Comparison of ENCODE assay signal across 12 cellular contexts in the genomic region with DNA sequence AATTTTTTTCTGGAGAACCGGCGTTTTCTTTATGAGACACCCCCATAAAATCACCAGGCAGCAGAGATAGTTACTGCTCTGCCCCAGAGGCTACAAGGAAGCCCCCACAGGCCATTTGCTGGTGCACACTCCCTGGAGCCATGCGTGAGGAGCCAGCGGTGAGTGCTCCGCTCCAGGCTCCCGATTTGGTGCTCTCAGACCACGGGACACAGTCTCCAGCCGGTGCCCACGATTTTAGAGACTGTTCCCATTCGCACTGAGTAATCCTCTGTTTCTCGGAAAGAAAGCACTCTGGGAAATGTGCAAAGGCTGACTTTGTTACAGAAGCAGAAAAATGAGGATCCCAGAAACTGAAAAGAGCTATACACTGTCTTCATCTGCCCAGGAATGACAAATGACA.
DNase-seq lines count a peak whose midpoint lies in the region; ATAC-seq and TF ChIP-seq lines count a peak whose summit lies in the region.
"Had no signal": no experiment of that assay in that cellular context is flagged by ENCODE, and none has a peak within 500 bp of the region (broad histone marks: within the 10 kb centered on the region; RNA-seq: fewer than 3 reads in every experiment).

No MANE protein-coding gene starts in this region.

- H3K27ac ChIP-seq in BLaER1 (no peak overlapping the region), esophagus muscularis mucosa (replicated peaks in 1 of 4) (no peak overlapping the region), temporal lobe (ENCODE audit: low read depth, low read length) (peak overlapping the region; percentile 21), colonic mucosa (no peak overlapping the region)
- H3K27ac ChIP-seq: C4-2B had no signal

- H3K27me3 ChIP-seq in BLaER1 (no peaks in the 10 kb centered on the region), esophagus muscularis mucosa (no peaks in the 10 kb centered on the region), colonic mucosa (no peaks in the 10 kb centered on the region)

- H3K4me1 ChIP-seq in BLaER1 = peaks cover 50% of the 10 kb centered on the region
- H3K4me1 ChIP-seq in esophagus muscularis mucosa = no peaks in the 10 kb centered on the region
- no peaks in the 10 kb centered on the region for H3K4me1 ChIP-seq in colonic mucosa
- H3K4me1 ChIP-seq: Caco-2 had no signal

- no peak for TF ChIP-seq EP300 in esophagus muscularis mucosa (IDR thresholded peaks at IDR 0.05)

- H3K4me3 ChIP-seq in BLaER1 (no peak overlapping the region), esophagus muscularis mucosa (no peak overlapping the region), colonic mucosa (no peak overlapping the region)

- no peak for ATAC-seq in HG03520 (IDR thresholded peaks at IDR 0.05; ENCODE audit: unreplicated experiment)

- no peaks in the 10 kb centered on the region for H3K36me3 ChIP-seq in BLaER1
- no peaks in the 10 kb centered on the region for H3K36me3 ChIP-seq in esophagus muscularis mucosa
- no peaks in the 10 kb centered on the region for H3K36me3 ChIP-seq in colonic mucosa

- peak; percentile 86 for DNase-seq in esophagus muscularis mucosa (ENCODE audit: extremely low spot score)
- DNase-seq in colonic mucosa = no peak
- DNase-seq in HUDEP-2 (lab: John Stamatoyannopoulos, UW; ENCODE audit: unreplicated experiment in 76 of 76) = no peak
- DNase-seq: 8988T; Caco-2; CD4-positive, alpha-beta T cell; H9 had no signal

- H3K4me2 ChIP-seq in BLaER1 = peak overlapping the region; percentile 54; the same call in 1 of the 2 replicates

- WGBS in esophagus muscularis mucosa = 89% methylated on average over 11 of the region's 11 CpGs

- TF ChIP-seq CTCF in brain (conservative IDR thresholded peaks at IDR 0.05) (no peak), esophagus muscularis mucosa (IDR thresholded peaks at IDR 0.05) (no peak), colonic mucosa (IDR thresholded peaks at IDR 0.05) (no peak)

- no peaks in the 10 kb centered on the region for H4K20me1 ChIP-seq in BLaER1

- H3K27ac Mint-ChIP-seq in brain = peak overlapping the region in 4 of 5 experiments; percentile 45 to 94 (median 59)
- H3K27ac Mint-ChIP-seq: CD4-positive, alpha-beta T cell; H9 had no signal

- peaks cover 11% of the 10 kb centered on the region for H3K36me3 Mint-ChIP-seq in brain

- H3K9me3 Mint-ChIP-seq in brain = peaks cover 8 to 22% (median 19%) of the 10 kb centered on the region in 5 experiments
- H3K9me3 Mint-ChIP-seq: H9 had no signal

- intact Hi-C loops in esophagus muscularis mucosa (cut with DNase I) (no loop called here), colonic mucosa (cut with DNase I) (no loop called here)

- H3K4me3 Mint-ChIP-seq in brain = no peak overlapping the region
- H3K4me3 Mint-ChIP-seq: CD4-positive, alpha-beta T cell; H9 had no signal

- peaks cover 48% of the 10 kb centered on the region for H3K4me1 Mint-ChIP-seq in brain

- TF ChIP-seq POLR2A in esophagus muscularis mucosa (IDR thresholded peaks at IDR 0.05; ENCODE audit: low read depth) = no peak

- H3K9ac ChIP-seq in BLaER1 = no peak overlapping the region
- no peak overlapping the region for H3K9ac ChIP-seq in colonic mucosa (ENCODE audit: low read depth in 2 of 2, low read length in 2 of 2)

- H3K27me3 Mint-ChIP-seq in brain = peaks cover 9% of the 10 kb centered on the region
- H3K27me3 Mint-ChIP-seq: CD4-positive, alpha-beta T cell had no signal

- H3K9me3 ChIP-seq in BLaER1 (no peaks in the 10 kb centered on the region), esophagus muscularis mucosa (peaks cover 0 to 9% (median 3%) of the 10 kb centered on the region in 4 donors), colonic mucosa (no peaks in the 10 kb centered on the region)
- H3K9me3 ChIP-seq: Caco-2 had no signal
